ENCODE assay signal across 19 cellular contexts in genomic region chr4:182339246-182339645, GRCh38.
DNase-seq lines count a peak whose midpoint lies in the region; ATAC-seq and TF ChIP-seq lines count a peak whose summit lies in the region.
"Had no signal": no experiment of that assay in that cellular context is flagged by ENCODE, and none has a peak within 500 bp of the region (broad histone marks: within the 10 kb centered on the region; RNA-seq: fewer than 3 reads in every experiment).

No MANE protein-coding gene starts in this region.

- H3K27ac ChIP-seq in BLaER1 (peak overlapping the region; percentile 47; the same call in 1 of the 2 replicates), mesendoderm (ENCODE audit: low read depth, low read length) (no peak overlapping the region)
- H3K27ac ChIP-seq: esophagus squamous epithelium, VCaP had no signal

- no peak overlapping the region for H2BK5ac ChIP-seq in mesendoderm (ENCODE audit: low read length)

- no peak for TF ChIP-seq CTCF in epithelial cell of esophagus (IDR thresholded peaks at IDR 0.05; ENCODE audit: insufficient read depth, low read depth, low read length, missing control alignments)

- no peak overlapping the region for H3K56ac ChIP-seq in mesendoderm (ENCODE audit: low read length)

- DNase-seq in HT-29 (ENCODE audit: low spot score) (peak; percentile 46), epithelial cell of esophagus (ENCODE audit: low read depth) (peak; percentile 8), mesendoderm (peak; percentile 93), NCI-H69 (lab: John Stamatoyannopoulos, UW) (no peak), HPDE6-E6E7 (ENCODE audit: extremely low spot score) (no peak)
- DNase-seq in activated CD4-positive, alpha-beta T cell treated with anti-CD3 and anti-CD28 coated beads for 1 hour = no peak
- DNase-seq: CD8-positive, alpha-beta T cell; esophagus squamous epithelium; Kasumi-1; mucosa of descending colon; NCI-H1436; NCI-H2227 treated with DMSO at 0.1 percent for 48 hours; T-helper 1 cell had no signal

- ATAC-seq in HG03354 (IDR thresholded peaks at IDR 0.05; ENCODE audit: poor library complexity, severe bottlenecking, unreplicated experiment) = no peak
- ATAC-seq: CD8-positive, alpha-beta T cell; left lobe of liver; mucosa of descending colon; Right ventricle myocardium inferior; sciatic nerve had no signal

- H3K23ac ChIP-seq in mesendoderm (ENCODE audit: low read length) = no peak overlapping the region

- H4K5ac ChIP-seq in mesendoderm (ENCODE audit: low read length) = no peak overlapping the region

- H3K9me3 ChIP-seq in BLaER1 = peaks cover 16% of the 10 kb centered on the region; the same call in 1 of the 2 replicates
- H3K9me3 ChIP-seq: esophagus squamous epithelium, mucosa of descending colon had no signal

- H3K9ac ChIP-seq in BLaER1 = no peak overlapping the region
- H3K9ac ChIP-seq in mesendoderm (ENCODE audit: low read length) = no peak overlapping the region

- H3K4me2 ChIP-seq in BLaER1 (peak overlapping the region; percentile 74), mesendoderm (ENCODE audit: low read length) (no peak overlapping the region)

- H3K27me3 ChIP-seq in BLaER1 (no peaks in the 10 kb centered on the region), mesendoderm (ENCODE audit: insufficient read depth, low read length, poor library complexity) (no peaks in the 10 kb centered on the region)

- no peak overlapping the region for H2AK5ac ChIP-seq in mesendoderm (ENCODE audit: low read length)

- no peaks in the 10 kb centered on the region for H4K20me1 ChIP-seq in BLaER1

- no peaks in the 10 kb centered on the region for H3K79me2 ChIP-seq in mesendoderm (ENCODE audit: control insufficient read depth, insufficient read depth, low read length)

- no peak overlapping the region for H2BK15ac ChIP-seq in mesendoderm (replicated peaks; ENCODE audit: low read depth)

- H2BK120ac ChIP-seq in mesendoderm (ENCODE audit: low read depth, low read length) = no peak overlapping the region

- H3K4me3 ChIP-seq in BLaER1 (no peak overlapping the region), epithelial cell of esophagus (ENCODE audit: low read length) (no peak overlapping the region), mesendoderm (ENCODE audit: low read length) (no peak overlapping the region)
- H3K4me3 ChIP-seq: esophagus squamous epithelium, mucosa of descending colon had no signal

- H3K36me3 ChIP-seq in BLaER1 (no peaks in the 10 kb centered on the region), mesendoderm (ENCODE audit: control insufficient read depth, insufficient read depth, low read length) (no peaks in the 10 kb centered on the region)
- H3K36me3 ChIP-seq: esophagus squamous epithelium had no signal

- H3K18ac ChIP-seq in mesendoderm (ENCODE audit: low read length) = no peak overlapping the region

- H3K4me1 ChIP-seq in BLaER1 = peaks cover 42% of the 10 kb centered on the region
- H3K4me1 ChIP-seq in mesendoderm (ENCODE audit: control insufficient read depth, low read depth, low read length) = peaks cover 6% of the 10 kb centered on the region

- no peak overlapping the region for H4K8ac ChIP-seq in mesendoderm (ENCODE audit: low read depth, low read length)

- H3K4ac ChIP-seq in mesendoderm (ENCODE audit: low read depth, low read length) = no peak overlapping the region

- no peaks in the 10 kb centered on the region for H3K79me1 ChIP-seq in mesendoderm (ENCODE audit: low read length)

- no CpG with 5 or more reads among the region's 4 CpGs for WGBS in mesendoderm (ENCODE audit: extremely low coverage, insufficient coverage, low lambda C conversion rate)

Comparison
In these comparisons a context has a peak if more than half of its experiments do, and no peak if none do; other contexts are left out.
1. DNase-seq: peak in HT-29 (single experiment), epithelial cell of esophagus (single experiment) and mesendoderm (single experiment); none in NCI-H69 (single experiment), activated CD4-positive, alpha-beta T cell treated with anti-CD3 and anti-CD28 coated beads for 1 hour (single experiment) and HPDE6-E6E7 (single experiment).